ENCODE assay signal across 8 cellular contexts in genomic region chr17:72539981-72540897, GRCh38.
DNase-seq lines count a peak whose midpoint lies in the region; ATAC-seq, FAIRE-seq and TF ChIP-seq lines count a peak whose summit lies in the region.

No MANE protein-coding gene starts in this region.

- intact Hi-C loops in PC-9 (cut with micrococcal nuclease; ENCODE audit: unreplicated experiment), result loop anchor here (1.0 to 5.0 kb wide), 9 partner anchors 73 to 1903 kb away; no protein-coding TSS in a partner anchor

- H2AFZ ChIP-seq in PC-9, result peak overlapping the region; percentile 71
- H2AFZ ChIP-seq in neural cell (ENCODE audit: low read depth, low read length), result no peak overlapping the region

- ATAC-seq in GM21381 (IDR thresholded peaks at IDR 0.05; ENCODE audit: unreplicated experiment) (peak; percentile 93), thoracic aorta (ENCODE audit: insufficient number of reproducible peaks, low FRiP score, low read depth) (peak; percentile 88)

- H3K36me3 ChIP-seq in PC-9 (ENCODE audit: low read depth) (no peaks in the 10 kb centered on the region), neural cell (ENCODE audit: insufficient read depth, low read length) (no peaks in the 10 kb centered on the region), thoracic aorta (no peaks in the 10 kb centered on the region)

- peaks cover 24% of the 10 kb centered on the region; the same call in 1 of the 2 replicates for H3F3A ChIP-seq in PC-9 (ENCODE audit: insufficient read depth, low read depth)
- peaks cover 4% of the 10 kb centered on the region for H3F3A ChIP-seq in neural cell (ENCODE audit: insufficient read depth, low read length, poor library complexity, severe bottlenecking)

- H3K9me3 ChIP-seq in PC-9 (ENCODE audit: insufficient read depth, low read depth) (no peaks in the 10 kb centered on the region), neural cell (ENCODE audit: low read length) (no peaks in the 10 kb centered on the region), thoracic aorta (no peaks in the 10 kb centered on the region)

- H3K27me3 ChIP-seq in PC-9 (ENCODE audit: insufficient read depth, low read depth) (no peaks in the 10 kb centered on the region), neural cell (ENCODE audit: insufficient read depth, low read depth, low read length) (no peaks in the 10 kb centered on the region), thoracic aorta (replicated peaks; ENCODE audit: insufficient read depth) (no peaks in the 10 kb centered on the region)

- H3K9me2 ChIP-seq in PC-9 (ENCODE audit: insufficient read depth), result no peaks in the 10 kb centered on the region
- H3K9me2 ChIP-seq in neural cell (ENCODE audit: insufficient read depth, low read length), result no peaks in the 10 kb centered on the region

- DNase-seq in D721Med (ENCODE audit: insufficient read length, low spot score), result peak; percentile 61
- DNase-seq in HT1080 (ENCODE audit: low read depth), result peak; percentile 80
- peak; percentile 45 to 88 for DNase-seq in PC-9
- DNase-seq in activated T-helper 1 cell treated with anti-CD3 and anti-CD28 coated beads, Interleukin-2, amount 50 U/mL, for 16 hours (ENCODE audit: low read depth in 1 of 2, low spot score in 1 of 2), result peak; percentile 20 to 30
- DNase-seq in fibroblast of the aortic adventitia (ENCODE audit: low read depth), result peak; percentile 62
- no peak for DNase-seq in thoracic aorta (ENCODE audit: low spot score)

- peak; percentile 96 for TF ChIP-seq CTCF in D721Med (IDR thresholded peaks at IDR 0.05; ENCODE audit: insufficient read depth, missing control alignments)
- TF ChIP-seq CTCF in PC-9 (conservative IDR thresholded peaks at IDR 0.05), result peak; percentile 75
- peak; percentile 74 for TF ChIP-seq CTCF in fibroblast of the aortic adventitia (IDR thresholded peaks at IDR 0.05; ENCODE audit: insufficient read depth, low read length)
- TF ChIP-seq CTCF in neural cell (IDR thresholded peaks at IDR 0.05; ENCODE audit: poor library complexity, severe bottlenecking), result peak; percentile 93
- peak; percentile 90 for TF ChIP-seq CTCF in thoracic aorta (IDR thresholded peaks at IDR 0.05)

- H3K27ac ChIP-seq in PC-9, result peak overlapping the region; percentile 68
- H3K27ac ChIP-seq in neural cell (ENCODE audit: low read length), result no peak overlapping the region
- H3K27ac ChIP-seq in thoracic aorta, result no peak overlapping the region

- peak; percentile 97 for TF ChIP-seq RAD21 in neural cell (conservative IDR thresholded peaks at IDR 0.05)

- CTCF ChIA-PET in PC-9 (lab: Charles Lee), result interaction anchor here (0.5 to 1.2 kb wide), 5 partner anchors 414 to 1774 kb away, joined by 3 to 6 read pairs (median 3); no protein-coding TSS in a partner anchor

- H3K4me2 ChIP-seq in PC-9, result peak overlapping the region; percentile 83
- no peak overlapping the region for H3K4me2 ChIP-seq in neural cell (ENCODE audit: low read length)

- BruUV-seq in PC-9 (replicated peaks; lab: Mats Ljungman, UMichigan), result no TSS peak

- H4K20me1 ChIP-seq in PC-9 (ENCODE audit: insufficient read depth) (no peaks in the 10 kb centered on the region), neural cell (ENCODE audit: insufficient read depth) (no peaks in the 10 kb centered on the region)

- peak overlapping the region; percentile 31 for H3K9ac ChIP-seq in neural cell (ENCODE audit: low read length)

- peaks cover 16% of the 10 kb centered on the region for H3K4me1 ChIP-seq in PC-9 (replicated peaks; ENCODE audit: insufficient read depth)
- peaks cover 0 to 5% of the 10 kb centered on the region in 2 donors for H3K4me1 ChIP-seq in thoracic aorta (ENCODE audit: control insufficient read depth in 1 of 2, low read depth in 2 of 2)

- peak overlapping the region; percentile 46; the same call in 1 of the 2 replicates for H3K4me3 ChIP-seq in PC-9
- H3K4me3 ChIP-seq in fibroblast of the aortic adventitia (ENCODE audit: low read depth, low read length), result peak overlapping the region; percentile 42
- H3K4me3 ChIP-seq in neural cell (ENCODE audit: low read length), result peak overlapping the region; percentile 49
- peak overlapping the region; percentile 37 for H3K4me3 ChIP-seq in thoracic aorta

- FAIRE-seq in D721Med (lab: Jason Lieb, UNC), result no peak

- POLR2A ChIA-PET in PC-9 (lab: Charles Lee; ENCODE audit: unreplicated experiment), result no interaction called here

- H3K79me2 ChIP-seq in PC-9 (ENCODE audit: low read depth) (peaks cover 78% of the 10 kb centered on the region), neural cell (replicated peaks; ENCODE audit: insufficient read depth, low read length) (no peaks in the 10 kb centered on the region)

- TF ChIP-seq EP300 in neural cell (conservative IDR thresholded peaks at IDR 0.05; ENCODE audit: poor library complexity, severe bottlenecking), result no peak

TF ChIP-seq in neural cell, 6 proteins besides CTCF, POLR2A, EP300 and RAD21:
- TF ChIP-seq SMC3 (conservative IDR thresholded peaks at IDR 0.05; ENCODE audit: poor library complexity) (peak; percentile 95), EZH2 (IDR thresholded peaks at IDR 0.05; ENCODE audit: borderline replicate concordance, insufficient read depth, low read length, poor library complexity, severe bottlenecking) (no peak), MXI1 (conservative IDR thresholded peaks at IDR 0.05; ENCODE audit: poor library complexity, severe bottlenecking) (peak; percentile 29)
